17 cellular contexts compared by ENCODE assay signal in genomic region chr11:122313581-122313980, GRCh38.
A peak's percentile ranks its signal among the peaks of the same experiment; 100 is the strongest.
DNase-seq lines count a peak whose midpoint lies in the region; ATAC-seq and TF ChIP-seq lines count a peak whose summit lies in the region.
"Had no signal": no experiment of that assay in that cellular context is flagged by ENCODE, and none has a peak within 500 bp of the region (broad histone marks: within the 10 kb centered on the region; RNA-seq: fewer than 3 reads in every experiment).

No MANE protein-coding gene starts in this region.

- no peaks in the 10 kb centered on the region for H3K4me1 ChIP-seq in Panc1 (ENCODE audit: control insufficient read depth, insufficient read depth, low read length)
- H3K4me1 ChIP-seq in foreskin keratinocyte, result no peaks in the 10 kb centered on the region
- H3K4me1 ChIP-seq: HAP-1 had no signal

- CTCF ChIA-PET in Panc1 (lab: Charles Lee), result no interaction called here
- CTCF ChIA-PET in activated CD4-positive, alpha-beta memory T cell treated with anti-CD3 and anti-CD28 coated beads for 36 hours (lab: Charles Lee), result no interaction called here
- CTCF ChIA-PET in activated CD8-positive, alpha-beta memory T cell treated with anti-CD3 and anti-CD28 coated beads, Interleukin-2, amount 10 ng/mL, durations not matched to agents 7 days and 5 days (lab: Charles Lee), result no interaction called here

- no peak for TF ChIP-seq CTCF in Panc1 (IDR thresholded peaks at IDR 0.05)
- TF ChIP-seq CTCF in foreskin keratinocyte (conservative IDR thresholded peaks at IDR 0.05), result no peak

- no peaks in the 10 kb centered on the region for H3K9me3 ChIP-seq in Panc1 (ENCODE audit: control insufficient read depth, insufficient read depth, low read depth, low read length)
- H3K9me3 ChIP-seq: BLaER1 treated with 17β-estradiol and CSF1 and Interleukin-3, amounts not matched to agents 10 nM and 100 nM; HAP-1 had no signal

- no peaks in the 10 kb centered on the region for H3K36me3 ChIP-seq in Panc1 (ENCODE audit: control insufficient read depth, insufficient read depth, low read length)
- H3K36me3 ChIP-seq: BLaER1 treated with 17β-estradiol and CSF1 and Interleukin-3, amounts not matched to agents 10 nM and 100 nM; HAP-1 had no signal

- no TSS peak for BruUV-seq in Panc1 (replicated peaks; lab: Mats Ljungman, UMichigan)

- no peaks in the 10 kb centered on the region for H3K4me1 Mint-ChIP-seq in stimulated activated effector memory CD8-positive, alpha-beta T cell treated with anti-CD3 and anti-CD28 coated beads, Interleukin-12 subunit alpha, Interleukin-12 subunit beta, amount 100 ng/mL, for 72 hours
- H3K4me1 Mint-ChIP-seq in activated CD4-positive, alpha-beta memory T cell treated with anti-CD3 and anti-CD28 coated beads for 36 hours (ENCODE audit: low read depth), result no peaks in the 10 kb centered on the region
- no peaks in the 10 kb centered on the region for H3K4me1 Mint-ChIP-seq in activated CD8-positive, alpha-beta memory T cell treated with anti-CD3 and anti-CD28 coated beads, Interleukin-2, amount 10 ng/mL, durations not matched to agents 7 days and 5 days
- H3K4me1 Mint-ChIP-seq: B cell had no signal

- peak; percentile 4 for DNase-seq in LoVo (ENCODE audit: low spot score)
- no peak for DNase-seq in Panc1 (ENCODE audit: low read depth, low spot score)
- no peak for DNase-seq in foreskin keratinocyte
- DNase-seq in stimulated activated effector memory CD8-positive, alpha-beta T cell treated with anti-CD3 and anti-CD28 coated beads, Interleukin-12 subunit alpha, Interleukin-12 subunit beta, amount 100 ng/mL, for 72 hours (ENCODE audit: low spot score in 2 of 2), result no peak
- no peak for DNase-seq in activated CD4-positive, alpha-beta memory T cell treated with anti-CD3 and anti-CD28 coated beads for 36 hours
- DNase-seq in activated CD8-positive, alpha-beta memory T cell treated with anti-CD3 and anti-CD28 coated beads, Interleukin-2, amount 10 ng/mL, durations not matched to agents 7 days and 5 days, result no peak
- DNase-seq in kidney tubule cell (ENCODE audit: low spot score), result no peak
- DNase-seq: Calu3; CD8-positive, alpha-beta T cell; DMS 273 treated with DMSO at 0.1 percent for 48 hours; DMS53; GM23248; IMR-90 had no signal

- peak; percentile 51; the same call in 1 of the 2 replicates for ATAC-seq in Panc1
- peak; percentile 14 for ATAC-seq in foreskin keratinocyte
- ATAC-seq in stimulated activated effector memory CD8-positive, alpha-beta T cell treated with anti-CD3 and anti-CD28 coated beads, Interleukin-12 subunit alpha, Interleukin-12 subunit beta, amount 100 ng/mL, for 72 hours, result peak; percentile 43
- ATAC-seq in activated CD8-positive, alpha-beta memory T cell treated with anti-CD3 and anti-CD28 coated beads, Interleukin-2, amount 10 ng/mL, durations not matched to agents 7 days and 5 days, result no peak
- ATAC-seq: CD8-positive, alpha-beta T cell had no signal

- H3K4me3 Mint-ChIP-seq in stimulated activated effector memory CD8-positive, alpha-beta T cell treated with anti-CD3 and anti-CD28 coated beads, Interleukin-12 subunit alpha, Interleukin-12 subunit beta, amount 100 ng/mL, for 72 hours, result no peak overlapping the region
- no peak overlapping the region for H3K4me3 Mint-ChIP-seq in activated CD4-positive, alpha-beta memory T cell treated with anti-CD3 and anti-CD28 coated beads for 36 hours
- no peak overlapping the region for H3K4me3 Mint-ChIP-seq in activated CD8-positive, alpha-beta memory T cell treated with anti-CD3 and anti-CD28 coated beads, Interleukin-2, amount 10 ng/mL, durations not matched to agents 7 days and 5 days
- H3K4me3 Mint-ChIP-seq: B cell; CD8-positive, alpha-beta T cell had no signal

- intact Hi-C loops in Panc1 (cut with micrococcal nuclease; ENCODE audit: unreplicated experiment), result no loop called here
- intact Hi-C loops in activated CD4-positive, alpha-beta memory T cell treated with anti-CD3 and anti-CD28 coated beads for 36 hours (cut with micrococcal nuclease), result no loop called here

- in situ Hi-C loops in Panc1 (cut with HindIII; ENCODE audit: low pct_unique_long_range_greater_than_20kb, low sequenced_read_pairs), result no loop called here

- H3K4me3 ChIP-seq in Panc1 (ENCODE audit: low read depth in 2 of 2, low read length in 2 of 2), result no peak overlapping the region
- H3K4me3 ChIP-seq: BLaER1 treated with 17β-estradiol and CSF1 and Interleukin-3, amounts not matched to agents 10 nM and 100 nM; GM23248; HAP-1 had no signal

- H3K27ac Mint-ChIP-seq in stimulated activated effector memory CD8-positive, alpha-beta T cell treated with anti-CD3 and anti-CD28 coated beads, Interleukin-12 subunit alpha, Interleukin-12 subunit beta, amount 100 ng/mL, for 72 hours, result no peak overlapping the region
- no peak overlapping the region for H3K27ac Mint-ChIP-seq in activated CD4-positive, alpha-beta memory T cell treated with anti-CD3 and anti-CD28 coated beads for 36 hours
- H3K27ac Mint-ChIP-seq in activated CD8-positive, alpha-beta memory T cell treated with anti-CD3 and anti-CD28 coated beads, Interleukin-2, amount 10 ng/mL, durations not matched to agents 7 days and 5 days, result no peak overlapping the region
- H3K27ac Mint-ChIP-seq: B cell; CD8-positive, alpha-beta T cell had no signal

- no peaks in the 10 kb centered on the region for H3K9me3 Mint-ChIP-seq in stimulated activated effector memory CD8-positive, alpha-beta T cell treated with anti-CD3 and anti-CD28 coated beads, Interleukin-12 subunit alpha, Interleukin-12 subunit beta, amount 100 ng/mL, for 72 hours
- H3K9me3 Mint-ChIP-seq in activated CD4-positive, alpha-beta memory T cell treated with anti-CD3 and anti-CD28 coated beads for 36 hours, result no peaks in the 10 kb centered on the region
- no peaks in the 10 kb centered on the region for H3K9me3 Mint-ChIP-seq in activated CD8-positive, alpha-beta memory T cell treated with anti-CD3 and anti-CD28 coated beads, Interleukin-2, amount 10 ng/mL, durations not matched to agents 7 days and 5 days (ENCODE audit: low read depth)
- H3K9me3 Mint-ChIP-seq: CD8-positive, alpha-beta T cell had no signal

- no peaks in the 10 kb centered on the region for H3K36me3 Mint-ChIP-seq in stimulated activated effector memory CD8-positive, alpha-beta T cell treated with anti-CD3 and anti-CD28 coated beads, Interleukin-12 subunit alpha, Interleukin-12 subunit beta, amount 100 ng/mL, for 72 hours
- no peaks in the 10 kb centered on the region for H3K36me3 Mint-ChIP-seq in activated CD4-positive, alpha-beta memory T cell treated with anti-CD3 and anti-CD28 coated beads for 36 hours
- H3K36me3 Mint-ChIP-seq in activated CD8-positive, alpha-beta memory T cell treated with anti-CD3 and anti-CD28 coated beads, Interleukin-2, amount 10 ng/mL, durations not matched to agents 7 days and 5 days, result no peaks in the 10 kb centered on the region
- H3K36me3 Mint-ChIP-seq: CD8-positive, alpha-beta T cell had no signal

- H3K27me3 ChIP-seq in Panc1 (ENCODE audit: control insufficient read depth, insufficient read depth, low read length) (peaks cover 25% of the 10 kb centered on the region), foreskin keratinocyte (peaks cover 29% of the 10 kb centered on the region)
- H3K27me3 ChIP-seq: BLaER1 treated with 17β-estradiol and CSF1 and Interleukin-3, amounts not matched to agents 10 nM and 100 nM had no signal

- POLR2A ChIA-PET in Panc1 (lab: Charles Lee), result no interaction called here
- POLR2A ChIA-PET in activated CD4-positive, alpha-beta memory T cell treated with anti-CD3 and anti-CD28 coated beads for 36 hours (lab: Charles Lee), result no interaction called here

- H3K27ac ChIP-seq in Panc1 (ENCODE audit: low read length), result no peak overlapping the region
- no peak overlapping the region for H3K27ac ChIP-seq in foreskin keratinocyte
- H3K27ac ChIP-seq: BLaER1 treated with 17β-estradiol and CSF1 and Interleukin-3, amounts not matched to agents 10 nM and 100 nM; GM23248; HL-60 had no signal

- H3K27me3 Mint-ChIP-seq in activated CD4-positive, alpha-beta memory T cell treated with anti-CD3 and anti-CD28 coated beads for 36 hours, result peaks cover under 1% of the 10 kb centered on the region
- H3K27me3 Mint-ChIP-seq in activated CD8-positive, alpha-beta memory T cell treated with anti-CD3 and anti-CD28 coated beads, Interleukin-2, amount 10 ng/mL, durations not matched to agents 7 days and 5 days, result no peaks in the 10 kb centered on the region
